Comparison of ENCODE assay signal across 8 cellular contexts in genomic region chr2:64652231-64653173, GRCh38.
DNase-seq lines count a peak whose midpoint lies in the region.

No MANE protein-coding gene starts in this region.

- H3K36me3 ChIP-seq in adipocyte (ENCODE audit: control insufficient read depth, insufficient read depth, low read length, severe bottlenecking) (no peaks in the 10 kb centered on the region), iPS DF 6.9 (ENCODE audit: control insufficient read depth, insufficient read depth, low read length) (no peaks in the 10 kb centered on the region)

- peak overlapping the region; percentile 97 for H3K9ac ChIP-seq in adipocyte (ENCODE audit: low read length)

- H3K27me3 ChIP-seq in adipocyte (replicated peaks; ENCODE audit: control insufficient read depth, insufficient read depth, low read length) (no peaks in the 10 kb centered on the region), iPS DF 6.9 (ENCODE audit: control insufficient read depth, insufficient read depth, low read length) (peaks cover 1% of the 10 kb centered on the region; the same call in 1 of the 2 replicates)

- peaks cover 59% of the 10 kb centered on the region for H3K4me1 ChIP-seq in adipocyte (ENCODE audit: control insufficient read depth, insufficient read depth, low read length)
- peaks cover 2% of the 10 kb centered on the region; the same call in 1 of the 2 replicates for H3K4me1 ChIP-seq in iPS DF 6.9 (ENCODE audit: control insufficient read depth, insufficient read depth, low read length)

- DNase-seq in activated T-cell treated with anti-CD3 and anti-CD28 coated beads for 48 hours (ENCODE audit: low read depth) = peak; percentile 25
- DNase-seq in activated T-cell treated with anti-CD3 and anti-CD28 coated beads for 4 hours = no peak
- DNase-seq in NCI-H69 (lab: John Stamatoyannopoulos, UW) = peak; percentile 44
- DNase-seq in adipocyte (ENCODE audit: low read depth) = peak; percentile 87
- DNase-seq in iPS DF 6.9 (ENCODE audit: low read depth, low spot score) = no peak
- DNase-seq in skeletal muscle cell (ENCODE audit: low read depth) = no peak
- no peak for DNase-seq in effector CD4-positive, alpha-beta T cell
- no peak for DNase-seq in NCI-H1930 (lab: John Stamatoyannopoulos, UW)

- peak overlapping the region; percentile 99 for H3K4me3 ChIP-seq in adipocyte (ENCODE audit: low read length)
- peak overlapping the region; percentile 94; the same call in 1 of the 2 replicates for H3K4me3 ChIP-seq in iPS DF 6.9 (ENCODE audit: low read length)
- H3K4me3 ChIP-seq in skeletal muscle cell (ENCODE audit: low read depth, low read length) = peak overlapping the region; percentile 86

- H3K27ac ChIP-seq in iPS DF 6.9 (ENCODE audit: low read length) = no peak overlapping the region

- WGBS in iPS DF 6.9 (ENCODE audit: insufficient coverage, insufficient read length) = no CpG with 5 or more reads among the region's 21 CpGs

- H3K9me3 ChIP-seq in adipocyte (ENCODE audit: control insufficient read depth, low read length) = no peaks in the 10 kb centered on the region
- no peaks in the 10 kb centered on the region for H3K9me3 ChIP-seq in iPS DF 6.9 (ENCODE audit: control insufficient read depth, insufficient read depth, low read length)

Comparison
In these comparisons a context has a peak if more than half of its experiments do, and no peak if none do; other contexts are left out.
1. DNase-seq: peak in activated T-cell treated with anti-CD3 and anti-CD28 coated beads for 48 hours (single experiment), NCI-H69 (single experiment) and adipocyte (single experiment); none in activated T-cell treated with anti-CD3 and anti-CD28 coated beads for 4 hours (single experiment), iPS DF 6.9 (single experiment), skeletal muscle cell (single experiment), effector CD4-positive, alpha-beta T cell (single experiment) and NCI-H1930 (0 of 2).
2. Peak in every context shown above with its lines, with median percentiles within 50 percentile points of each other: H3K4me3 ChIP-seq.